11 cellular contexts compared by ENCODE assay signal in genomic region chr7:135575296-135575695, GRCh38. TPM values are rescaled to one million over a fixed set of nuclear protein-coding genes. Genes with fewer than 3 reads are reported as not detected.
DNase-seq lines count a peak whose midpoint lies in the region; ATAC-seq and TF ChIP-seq lines count a peak whose summit lies in the region.
"Had no signal": no experiment of that assay in that cellular context is flagged by ENCODE, and none has a peak within 500 bp of the region (broad histone marks: within the 10 kb centered on the region; RNA-seq: fewer than 3 reads in every experiment).

No MANE protein-coding gene starts in this region.

- H3K27ac ChIP-seq in OCI-LY7 (ENCODE audit: low read depth, low read length, poor library complexity, severe bottlenecking) (peak overlapping the region; percentile 29), neuronal stem cell (replicated peaks; ENCODE audit: low read length) (no peak overlapping the region)

- H3K4me1 ChIP-seq in OCI-LY7 (ENCODE audit: insufficient read depth, low read length, poor library complexity, severe bottlenecking) (peaks cover 26% of the 10 kb centered on the region), neuronal stem cell (ENCODE audit: control insufficient read depth in 2 of 2, insufficient read depth in 1 of 2, low read depth in 1 of 2, low read length in 2 of 2) (no peaks in the 10 kb centered on the region)

- H4K8ac ChIP-seq in neuronal stem cell (ENCODE audit: low read depth, low read length), result no peak overlapping the region

- peaks cover 96% of the 10 kb centered on the region for H3K36me3 ChIP-seq in OCI-LY7 (ENCODE audit: insufficient read depth, low read length)
- H3K36me3 ChIP-seq in neuronal stem cell (replicated peaks in 1 of 2; ENCODE audit: control insufficient read depth in 2 of 2, insufficient read depth in 2 of 2, low read length in 2 of 2), result peaks cover 30 to 96% of the 10 kb centered on the region in 2 donors

- WGBS in neuronal stem cell (ENCODE audit: extremely low coverage in 2 of 2, insufficient read length in 2 of 2, insufficient replicate concordance in 1 of 2), 2 donors, result no CpG with 5 or more reads among the region's 4 CpGs

- CTCF ChIA-PET in OCI-LY7 (lab: Charles Lee; ENCODE audit: unreplicated experiment), result no interaction called here

- no peak overlapping the region for H2AK5ac ChIP-seq in neuronal stem cell (ENCODE audit: low read depth, low read length)

- peaks cover 4% of the 10 kb centered on the region; the same call in 1 of the 2 replicates for H4K20me1 ChIP-seq in OCI-LY7 (ENCODE audit: insufficient read depth, low read length)

- H2BK5ac ChIP-seq in neuronal stem cell (ENCODE audit: low read length), result no peak overlapping the region

- H3K4me3 ChIP-seq in OCI-LY7 (ENCODE audit: low read depth, low read length, poor library complexity, severe bottlenecking), result no peak overlapping the region
- H3K4me3 ChIP-seq in neuronal stem cell (ENCODE audit: low read length in 2 of 2), result no peak overlapping the region

- H3K9me3 Mint-ChIP-seq in stimulated activated naive CD8-positive, alpha-beta T cell treated with anti-CD3 and anti-CD28 coated beads, Interleukin-15, Interleukin-2, amounts not matched to agents 100 ng/mL and 50 ng/mL, for 24 hours, result no peaks in the 10 kb centered on the region
- H3K9me3 Mint-ChIP-seq in stimulated activated naive CD8-positive, alpha-beta T cell treated with anti-CD3 and anti-CD28 coated beads, Interleukin-15, amount 100 ng/mL, for 72 hours, result peaks cover 5 to 7% of the 10 kb centered on the region in 2 donors
- peaks cover 4 to 5% of the 10 kb centered on the region in 2 donors for H3K9me3 Mint-ChIP-seq in stimulated activated naive B cell treated with anti-CD40 and anti-IgM and Interleukin-4, amounts not matched to agents 10 μg/mL and 1 μg/mL and 100 μg/mL, for 72 hours

- H3K9me3 ChIP-seq in OCI-LY7 (ENCODE audit: low read length) (peaks cover 26% of the 10 kb centered on the region; the same call in 1 of the 2 replicates), neuronal stem cell (replicated peaks in 1 of 2; ENCODE audit: control insufficient read depth in 2 of 2, insufficient read depth in 1 of 2, low read depth in 1 of 2, low read length in 2 of 2) (no peaks in the 10 kb centered on the region)

- no peak overlapping the region for H3K14ac ChIP-seq in neuronal stem cell (ENCODE audit: low read length)

- H3K4ac ChIP-seq in neuronal stem cell (ENCODE audit: low read length), result no peak overlapping the region

- H3K9me2 ChIP-seq in OCI-LY7 (ENCODE audit: insufficient read depth, low read length), result no peaks in the 10 kb centered on the region

- peak overlapping the region; percentile 40 for H3K27ac Mint-ChIP-seq in stimulated activated naive CD8-positive, alpha-beta T cell treated with anti-CD3 and anti-CD28 coated beads, Interleukin-15, Interleukin-2, amounts not matched to agents 100 ng/mL and 50 ng/mL, for 24 hours
- H3K27ac Mint-ChIP-seq in stimulated activated naive CD8-positive, alpha-beta T cell treated with anti-CD3 and anti-CD28 coated beads, Interleukin-15, amount 100 ng/mL, for 72 hours, result no peak overlapping the region
- peak overlapping the region; percentile 63 for H3K27ac Mint-ChIP-seq in stimulated activated naive B cell treated with anti-CD40 and anti-IgM and Interleukin-4, amounts not matched to agents 10 μg/mL and 1 μg/mL and 100 μg/mL, for 72 hours
- H3K27ac Mint-ChIP-seq: progenitor cell of endocrine pancreas had no signal

- H3K79me1 ChIP-seq in neuronal stem cell (ENCODE audit: low read depth, low read length), result peaks cover 1% of the 10 kb centered on the region

- H3K18ac ChIP-seq in neuronal stem cell (ENCODE audit: low read length), result no peak overlapping the region

- no peak overlapping the region for H2AFZ ChIP-seq in OCI-LY7 (ENCODE audit: low read length)
- H2AFZ ChIP-seq in neuronal stem cell (ENCODE audit: low read length), result no peak overlapping the region

- TF ChIP-seq CTCF in OCI-LY7 (conservative IDR thresholded peaks at IDR 0.05; ENCODE audit: low read length), result no peak

- no peak for ATAC-seq in stimulated activated naive CD8-positive, alpha-beta T cell treated with anti-CD3 and anti-CD28 coated beads, Interleukin-15, amount 100 ng/mL, for 72 hours
- ATAC-seq in HG02884 (IDR thresholded peaks at IDR 0.05; ENCODE audit: unreplicated experiment), result peak; percentile 54
- ATAC-seq in stimulated activated naive B cell treated with anti-CD40 and anti-IgM and Interleukin-4, amounts not matched to agents 10 μg/mL and 1 μg/mL and 100 μg/mL, for 72 hours (replicated peaks), result peak; percentile 64 to 75

- no peak overlapping the region for H3K9ac ChIP-seq in neuronal stem cell (ENCODE audit: low read depth, low read length, poor library complexity)

- no peak overlapping the region for H2BK15ac ChIP-seq in neuronal stem cell (ENCODE audit: low read length)

- H3K36me3 Mint-ChIP-seq in stimulated activated naive CD8-positive, alpha-beta T cell treated with anti-CD3 and anti-CD28 coated beads, Interleukin-15, Interleukin-2, amounts not matched to agents 100 ng/mL and 50 ng/mL, for 24 hours (ENCODE audit: low read depth), result peaks cover 74% of the 10 kb centered on the region
- H3K36me3 Mint-ChIP-seq in stimulated activated naive B cell treated with anti-CD40 and anti-IgM and Interleukin-4, amounts not matched to agents 10 μg/mL and 1 μg/mL and 100 μg/mL, for 72 hours, result peaks cover 25 to 45% of the 10 kb centered on the region in 2 donors

- H4K91ac ChIP-seq in neuronal stem cell (ENCODE audit: low read depth, low read length, poor library complexity), result no peak overlapping the region

- POLR2A ChIA-PET in OCI-LY7 (lab: Charles Lee), result no interaction called here

- H3K4me2 ChIP-seq in OCI-LY7 (ENCODE audit: low read length) (no peak overlapping the region), neuronal stem cell (ENCODE audit: insufficient read depth, low read length, poor library complexity, severe bottlenecking) (no peak overlapping the region)

- DNase-seq in stimulated activated naive CD8-positive, alpha-beta T cell treated with anti-CD3 and anti-CD28 coated beads, Interleukin-15, amount 100 ng/mL, for 72 hours, result no peak
- DNase-seq in OCI-LY7 (ENCODE audit: low spot score) (peak; percentile 38), NCI-H524 (lab: John Stamatoyannopoulos, UW) (no peak), SHP77 treated with DMSO at 0.1 percent for 48 hours (lab: John Stamatoyannopoulos, UW) (no peak), neuronal stem cell (ENCODE audit: low spot score) (no peak)
- peak; percentile 1 for DNase-seq in stimulated activated naive B cell treated with anti-CD40 and anti-IgM and Interleukin-4, amounts not matched to agents 10 μg/mL and 1 μg/mL and 100 μg/mL, for 72 hours
- DNase-seq: activated effector memory CD4-positive, alpha-beta T cell treated with anti-CD3 and anti-CD28 coated beads, Interleukin-2, amount 50 U/mL, for 16 hours; mesenchymal stem cell had no signal

- BruUV-seq in OCI-LY7 (replicated peaks; lab: Mats Ljungman, UMichigan), result no TSS peak

- H2BK12ac ChIP-seq in neuronal stem cell (ENCODE audit: low read length), result no peak overlapping the region

- H3K27me3 ChIP-seq in neuronal stem cell (ENCODE audit: control insufficient read depth in 3 of 3, insufficient read depth in 3 of 3, low read depth in 1 of 3, low read length in 3 of 3), result no peaks in the 10 kb centered on the region

- peaks cover 39% of the 10 kb centered on the region for H3K79me2 ChIP-seq in OCI-LY7 (ENCODE audit: insufficient read depth, low read depth, low read length)

- no peak overlapping the region for H3K4me3 Mint-ChIP-seq in stimulated activated naive CD8-positive, alpha-beta T cell treated with anti-CD3 and anti-CD28 coated beads, Interleukin-15, Interleukin-2, amounts not matched to agents 100 ng/mL and 50 ng/mL, for 24 hours
- no peak overlapping the region for H3K4me3 Mint-ChIP-seq in stimulated activated naive CD8-positive, alpha-beta T cell treated with anti-CD3 and anti-CD28 coated beads, Interleukin-15, amount 100 ng/mL, for 72 hours
- peak overlapping the region in 1 of 2 donors; percentile 26 for H3K4me3 Mint-ChIP-seq in stimulated activated naive B cell treated with anti-CD40 and anti-IgM and Interleukin-4, amounts not matched to agents 10 μg/mL and 1 μg/mL and 100 μg/mL, for 72 hours

- intact Hi-C loops in OCI-LY7 (cut with micrococcal nuclease; ENCODE audit: unreplicated experiment), result no loop called here

- no peaks in the 10 kb centered on the region for H3K27me3 Mint-ChIP-seq in stimulated activated naive CD8-positive, alpha-beta T cell treated with anti-CD3 and anti-CD28 coated beads, Interleukin-15, Interleukin-2, amounts not matched to agents 100 ng/mL and 50 ng/mL, for 24 hours
- H3K27me3 Mint-ChIP-seq in stimulated activated naive CD8-positive, alpha-beta T cell treated with anti-CD3 and anti-CD28 coated beads, Interleukin-15, amount 100 ng/mL, for 72 hours, result no peaks in the 10 kb centered on the region
- H3K27me3 Mint-ChIP-seq in stimulated activated naive B cell treated with anti-CD40 and anti-IgM and Interleukin-4, amounts not matched to agents 10 μg/mL and 1 μg/mL and 100 μg/mL, for 72 hours, result no peaks in the 10 kb centered on the region
- H3K27me3 Mint-ChIP-seq: progenitor cell of endocrine pancreas had no signal

- no peak overlapping the region for H2BK120ac ChIP-seq in neuronal stem cell (ENCODE audit: low read depth, low read length)

- H3K4me1 Mint-ChIP-seq in stimulated activated naive CD8-positive, alpha-beta T cell treated with anti-CD3 and anti-CD28 coated beads, Interleukin-15, Interleukin-2, amounts not matched to agents 100 ng/mL and 50 ng/mL, for 24 hours (ENCODE audit: low read depth), result peaks cover 12% of the 10 kb centered on the region
- peaks cover 12% of the 10 kb centered on the region for H3K4me1 Mint-ChIP-seq in stimulated activated naive CD8-positive, alpha-beta T cell treated with anti-CD3 and anti-CD28 coated beads, Interleukin-15, amount 100 ng/mL, for 72 hours
- peaks cover 9 to 17% of the 10 kb centered on the region in 2 donors for H3K4me1 Mint-ChIP-seq in stimulated activated naive B cell treated with anti-CD40 and anti-IgM and Interleukin-4, amounts not matched to agents 10 μg/mL and 1 μg/mL and 100 μg/mL, for 72 hours

- H3K23ac ChIP-seq in neuronal stem cell (ENCODE audit: low read depth, low read length, poor library complexity), result no peak overlapping the region

RNA-seq across cellular contexts. Expression of gene NUP205, which starts 17.6 kb away (rescaled TPM):
- total RNA-seq in OCI-LY7 (2014; rRNA removed; shearing (Covaris generic)), result 98.1 and 115 TPM in 2 replicates
- total RNA-seq in OCI-LY7 (2022), result 132 and 138 TPM in 2 replicates
- polyA plus RNA-seq in neuronal stem cell (2013, experiment 1 of 2), result 90.3 TPM
- polyA plus RNA-seq in neuronal stem cell (2013, experiment 2 of 2), result 93.1 TPM

Comparison
In these comparisons a context has a peak if more than half of its experiments do, and no peak if none do; other contexts are left out.
1. H3K27ac Mint-ChIP-seq: peak in stimulated activated naive CD8-positive, alpha-beta T cell treated with anti-CD3 and anti-CD28 coated beads, Interleukin-15, Interleukin-2, amounts not matched to agents 100 ng/mL and 50 ng/mL, for 24 hours (single experiment) and stimulated activated naive B cell treated with anti-CD40 and anti-IgM and Interleukin-4, amounts not matched to agents 10 μg/mL and 1 μg/mL and 100 μg/mL, for 72 hours (single experiment); none in stimulated activated naive CD8-positive, alpha-beta T cell treated with anti-CD3 and anti-CD28 coated beads, Interleukin-15, amount 100 ng/mL, for 72 hours (0 of 2).
2. DNase-seq: peak in OCI-LY7 (single experiment) and stimulated activated naive B cell treated with anti-CD40 and anti-IgM and Interleukin-4, amounts not matched to agents 10 μg/mL and 1 μg/mL and 100 μg/mL, for 72 hours (single experiment); none in stimulated activated naive CD8-positive, alpha-beta T cell treated with anti-CD3 and anti-CD28 coated beads, Interleukin-15, amount 100 ng/mL, for 72 hours (0 of 2), NCI-H524 (0 of 2), SHP77 treated with DMSO at 0.1 percent for 48 hours (single experiment) and neuronal stem cell (single experiment).